ENCODE assay signal across 7 cellular contexts in the genomic region with DNA sequence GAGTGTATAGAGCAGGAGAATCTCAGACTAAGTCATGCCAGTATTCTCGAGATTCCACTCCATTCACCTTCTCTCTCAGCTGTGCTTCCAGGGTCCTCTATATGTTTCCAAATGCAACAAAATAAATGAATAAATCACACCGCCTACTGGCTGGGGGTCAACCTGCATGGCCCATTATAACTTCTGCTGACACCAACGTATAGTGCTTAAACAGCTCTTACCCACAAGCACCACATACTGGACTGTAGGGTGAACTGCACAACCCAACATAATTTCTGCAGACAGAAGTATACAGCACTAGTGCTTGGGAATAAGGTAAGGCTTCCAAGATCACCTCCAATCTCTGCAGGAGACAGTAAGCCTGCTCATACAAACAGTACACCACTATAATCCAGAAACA. TPM values are rescaled to one million over a fixed set of nuclear protein-coding genes. Genes with fewer than 3 reads are reported as not detected.
DNase-seq lines count a peak whose midpoint lies in the region; ATAC-seq and TF ChIP-seq lines count a peak whose summit lies in the region.

No MANE protein-coding gene starts in this region.

- no peak overlapping the region for H3K23ac ChIP-seq in IMR-90 (ENCODE audit: low read depth, low read length)

- CTCF ChIA-PET in IMR-90 (lab: Yijun Ruan, JAX): interaction anchor here (0.8 kb wide), 2 partner anchors 10 to 94 kb away, joined by 3 to 5 read pairs; no protein-coding TSS in a partner anchor

- H3K36me3 ChIP-seq in IMR-90 (ENCODE audit: control insufficient read depth, insufficient read depth, low read length): no peaks in the 10 kb centered on the region

- ATAC-seq in GM18499 (IDR thresholded peaks at IDR 0.05; ENCODE audit: insufficient read depth, unreplicated experiment) (peak; percentile 87), GM21786 (IDR thresholded peaks at IDR 0.05; ENCODE audit: unreplicated experiment) (peak; percentile 80), IMR-90 (ENCODE audit: low read depth) (peak; percentile 80)
- ATAC-seq in activated naive CD8-positive, alpha-beta T cell treated with anti-CD3 and anti-CD28 coated beads, Interleukin-2, amount 50 U/mL, for 24 hours: peak; percentile 75

- no peak overlapping the region for H2AFZ ChIP-seq in IMR-90 (replicated peaks; ENCODE audit: low read length, poor library complexity)

- H3K4me1 Mint-ChIP-seq in activated naive CD8-positive, alpha-beta T cell treated with anti-CD3 and anti-CD28 coated beads, Interleukin-2, amount 50 U/mL, for 24 hours: peaks cover 10% of the 10 kb centered on the region
- H3K4me1 Mint-ChIP-seq in nephron progenitor cell: no peaks in the 10 kb centered on the region

- H4K91ac ChIP-seq in IMR-90 (ENCODE audit: insufficient read depth, low read depth, low read length): no peak overlapping the region

- intact Hi-C loops in IMR-90 (cut with micrococcal nuclease): no loop called here

- H3K36me3 Mint-ChIP-seq in activated naive CD8-positive, alpha-beta T cell treated with anti-CD3 and anti-CD28 coated beads, Interleukin-2, amount 50 U/mL, for 24 hours (ENCODE audit: low read depth): peaks cover 2% of the 10 kb centered on the region
- H3K36me3 Mint-ChIP-seq in nephron progenitor cell (ENCODE audit: low read depth): no peaks in the 10 kb centered on the region

- no peaks in the 10 kb centered on the region for H3K79me1 ChIP-seq in IMR-90 (ENCODE audit: low read depth in 1 of 2, low read length in 2 of 2)

- POLR2A ChIA-PET in IMR-90 (lab: Charles Lee; ENCODE audit: unreplicated experiment): no interaction called here

- no CpG with 5 or more reads among the region's 3 CpGs for WGBS in IMR-90 (ENCODE audit: extremely low coverage in 2 of 2, insufficient read length in 1 of 2), 2 experiments

- H3K27me3 Mint-ChIP-seq in activated naive CD8-positive, alpha-beta T cell treated with anti-CD3 and anti-CD28 coated beads, Interleukin-2, amount 50 U/mL, for 24 hours: peaks cover 17% of the 10 kb centered on the region
- peaks cover 4% of the 10 kb centered on the region for H3K27me3 Mint-ChIP-seq in nephron progenitor cell (ENCODE audit: low read depth, poor library complexity)

- no peak overlapping the region for H2BK120ac ChIP-seq in IMR-90 (ENCODE audit: low read depth, low read length)

- H3K14ac ChIP-seq in IMR-90 (replicated peaks; ENCODE audit: low read depth, low read length): no peak overlapping the region

- DNase-seq in IMR-90 (peak; percentile 13), nephron progenitor cell (peak; percentile 3), NCI-H1105 (lab: John Stamatoyannopoulos, UW) (no peak), GM19238 (ENCODE audit: insufficient read length, low spot score) (no peak)
- DNase-seq in activated naive CD8-positive, alpha-beta T cell treated with anti-CD3 and anti-CD28 coated beads, Interleukin-2, amount 50 U/mL, for 24 hours: no peak

- peak; percentile 30; the same call in 1 of the 2 replicates for TF ChIP-seq CTCF in IMR-90 (conservative IDR thresholded peaks at IDR 0.05; ENCODE audit: low read depth, low read length)
- peak; percentile 27 for TF ChIP-seq CTCF in nephron progenitor cell (IDR thresholded peaks at IDR 0.05)

- H3K4me3 ChIP-seq in IMR-90 (ENCODE audit: insufficient read depth, low read depth, low read length): no peak overlapping the region

- no peaks in the 10 kb centered on the region for H3K9me3 ChIP-seq in IMR-90 (ENCODE audit: control insufficient read depth, insufficient read depth, low read length)

- peaks cover 1% of the 10 kb centered on the region; the same call in 1 of the 2 replicates for H3K27me3 ChIP-seq in IMR-90 (ENCODE audit: control insufficient read depth, insufficient read depth, low read length)

- no peak overlapping the region for H4K5ac ChIP-seq in IMR-90 (ENCODE audit: low read depth, low read length)

- in situ Hi-C loops in IMR-90 (cut with MboI; ENCODE audit: low sequenced_read_pairs): no loop called here

- TF ChIP-seq POLR2A in IMR-90 (IDR thresholded peaks at IDR 0.05; ENCODE audit: low read depth, low read length): no peak

- H3K9me1 ChIP-seq in IMR-90 (ENCODE audit: insufficient read depth, low read length): no peaks in the 10 kb centered on the region

- no peak overlapping the region for H3K18ac ChIP-seq in IMR-90 (ENCODE audit: low read depth, low read length)

- no peak overlapping the region for H2BK5ac ChIP-seq in IMR-90 (ENCODE audit: low read depth, low read length, poor library complexity, severe bottlenecking)

- no peak overlapping the region for H2AK9ac ChIP-seq in IMR-90 (replicated peaks; ENCODE audit: low read depth, low read length, poor library complexity)

- no peak overlapping the region for H3K27ac ChIP-seq in IMR-90 (ENCODE audit: insufficient read depth, low read length)

- H2BK20ac ChIP-seq in IMR-90 (ENCODE audit: low read depth, low read length): no peak overlapping the region

- H3K9ac ChIP-seq in IMR-90 (ENCODE audit: low read depth, low read length): no peak overlapping the region

- no peak overlapping the region for H3K56ac ChIP-seq in IMR-90 (ENCODE audit: extremely low read depth, insufficient read depth, low read length)

- H4K20me1 ChIP-seq in IMR-90 (ENCODE audit: insufficient read depth, low read length): no peaks in the 10 kb centered on the region

- no peak overlapping the region for H3K4me3 Mint-ChIP-seq in activated naive CD8-positive, alpha-beta T cell treated with anti-CD3 and anti-CD28 coated beads, Interleukin-2, amount 50 U/mL, for 24 hours
- no peak overlapping the region for H3K4me3 Mint-ChIP-seq in nephron progenitor cell

- no peak overlapping the region for H3K4me2 ChIP-seq in IMR-90 (ENCODE audit: low read depth, low read length)

- peaks cover 19% of the 10 kb centered on the region for H3K9me3 Mint-ChIP-seq in activated naive CD8-positive, alpha-beta T cell treated with anti-CD3 and anti-CD28 coated beads, Interleukin-2, amount 50 U/mL, for 24 hours
- H3K9me3 Mint-ChIP-seq in nephron progenitor cell: peaks cover 36% of the 10 kb centered on the region

- no peak for TF ChIP-seq RAD21 in IMR-90 (IDR thresholded peaks at IDR 0.05; ENCODE audit: low read length)

- no peak overlapping the region for H3K27ac Mint-ChIP-seq in activated naive CD8-positive, alpha-beta T cell treated with anti-CD3 and anti-CD28 coated beads, Interleukin-2, amount 50 U/mL, for 24 hours
- no peak overlapping the region for H3K27ac Mint-ChIP-seq in nephron progenitor cell

- H2AK5ac ChIP-seq in IMR-90 (ENCODE audit: low read depth, low read length): no peak overlapping the region

- no peak overlapping the region for H4K8ac ChIP-seq in IMR-90 (ENCODE audit: low read depth in 2 of 2, low read length in 2 of 2)

- dilution Hi-C loops in IMR-90 (cut with HindIII; ENCODE audit: low sequenced_read_pairs, unreplicated experiment): no loop called here

- BruUV-seq in IMR-90 (replicated peaks; lab: Mats Ljungman, UMichigan): no TSS peak

- no peak overlapping the region for H2BK15ac ChIP-seq in IMR-90 (ENCODE audit: low read depth, low read length)

- H3K4me1 ChIP-seq in IMR-90 (ENCODE audit: control insufficient read depth, insufficient read depth, low read length): no peaks in the 10 kb centered on the region

- H3K4ac ChIP-seq in IMR-90 (ENCODE audit: low read depth, low read length): no peak overlapping the region

TF ChIP-seq in IMR-90, 13 proteins besides CTCF, POLR2A, EP300 and RAD21:
- TF ChIP-seq CEBPB (IDR thresholded peaks at IDR 0.05; ENCODE audit: low read depth, low read length) (no peak), NFE2L2 (IDR thresholded peaks at IDR 0.05; ENCODE audit: low read depth, low read length) (no peak), CHD1 (IDR thresholded peaks at IDR 0.05; ENCODE audit: low read depth, low read length) (no peak), BHLHE40 (IDR thresholded peaks at IDR 0.05; ENCODE audit: low read depth, low read length) (no peak), SMC3 (IDR thresholded peaks at IDR 0.05; ENCODE audit: low read depth, low read length) (no peak), MAZ (IDR thresholded peaks at IDR 0.05; ENCODE audit: borderline replicate concordance, low read depth, low read length) (no peak), RFX5 (IDR thresholded peaks at IDR 0.05; ENCODE audit: low read depth, low read length) (no peak), FOS (IDR thresholded peaks at IDR 0.05; ENCODE audit: low read depth, low read length) (no peak), RCOR1 (IDR thresholded peaks at IDR 0.05; ENCODE audit: insufficient replicate concordance, low read length) (no peak), MAFK (IDR thresholded peaks at IDR 0.05; ENCODE audit: low read depth, low read length) (no peak), MXI1 (IDR thresholded peaks at IDR 0.05; ENCODE audit: borderline replicate concordance, low read depth, low read length) (no peak)
- TF ChIP-seq, protein P1, sequence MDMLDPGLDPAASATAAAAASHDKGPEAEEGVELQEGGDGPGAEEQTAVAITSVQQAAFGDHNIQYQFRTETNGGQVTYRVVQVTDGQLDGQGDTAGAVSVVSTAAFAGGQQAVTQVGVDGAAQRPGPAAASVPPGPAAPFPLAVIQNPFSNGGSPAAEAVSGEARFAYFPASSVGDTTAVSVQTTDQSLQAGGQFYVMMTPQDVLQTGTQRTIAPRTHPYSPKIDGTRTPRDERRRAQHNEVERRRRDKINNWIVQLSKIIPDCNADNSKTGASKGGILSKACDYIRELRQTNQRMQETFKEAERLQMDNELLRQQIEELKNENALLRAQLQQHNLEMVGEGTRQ (IDR thresholded peaks at IDR 0.05; ENCODE audit: low read depth, low read length): no peak
- TF ChIP-seq, protein P2, sequence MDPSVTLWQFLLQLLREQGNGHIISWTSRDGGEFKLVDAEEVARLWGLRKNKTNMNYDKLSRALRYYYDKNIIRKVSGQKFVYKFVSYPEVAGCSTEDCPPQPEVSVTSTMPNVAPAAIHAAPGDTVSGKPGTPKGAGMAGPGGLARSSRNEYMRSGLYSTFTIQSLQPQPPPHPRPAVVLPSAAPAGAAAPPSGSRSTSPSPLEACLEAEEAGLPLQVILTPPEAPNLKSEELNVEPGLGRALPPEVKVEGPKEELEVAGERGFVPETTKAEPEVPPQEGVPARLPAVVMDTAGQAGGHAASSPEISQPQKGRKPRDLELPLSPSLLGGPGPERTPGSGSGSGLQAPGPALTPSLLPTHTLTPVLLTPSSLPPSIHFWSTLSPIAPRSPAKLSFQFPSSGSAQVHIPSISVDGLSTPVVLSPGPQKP (IDR thresholded peaks at IDR 0.05; ENCODE audit: borderline replicate concordance, low read depth, low read length): no peak

RNA-seq across cellular contexts. Expression of a gene that starts 33.1 kb away (rescaled TPM):
- total RNA-seq in IMR-90 (2012; rRNA removed): not detected in 2 replicates
- polyA plus RNA-seq in IMR-90 (2012; rRNA removed): not detected in 2 replicates
- polyA plus RNA-seq in IMR-90 (2012; cell fraction: cytosol; rRNA removed): not detected in 2 replicates
- polyA plus RNA-seq in IMR-90 (2012; cell fraction: nucleus; rRNA removed; ENCODE audit: low replicate concordance): not detected in 2 replicates

Comparison
In these comparisons a context has a peak if more than half of its experiments do, and no peak if none do; other contexts are left out.
1. DNase-seq: peak in IMR-90 (single experiment) and nephron progenitor cell (single experiment); none in activated naive CD8-positive, alpha-beta T cell treated with anti-CD3 and anti-CD28 coated beads, Interleukin-2, amount 50 U/mL, for 24 hours (single experiment), NCI-H1105 (single experiment) and GM19238 (single experiment).
2. Peak in every context shown above with its lines, with median percentiles within 50 percentile points of each other: ATAC-seq.